In the genomic region with DNA sequence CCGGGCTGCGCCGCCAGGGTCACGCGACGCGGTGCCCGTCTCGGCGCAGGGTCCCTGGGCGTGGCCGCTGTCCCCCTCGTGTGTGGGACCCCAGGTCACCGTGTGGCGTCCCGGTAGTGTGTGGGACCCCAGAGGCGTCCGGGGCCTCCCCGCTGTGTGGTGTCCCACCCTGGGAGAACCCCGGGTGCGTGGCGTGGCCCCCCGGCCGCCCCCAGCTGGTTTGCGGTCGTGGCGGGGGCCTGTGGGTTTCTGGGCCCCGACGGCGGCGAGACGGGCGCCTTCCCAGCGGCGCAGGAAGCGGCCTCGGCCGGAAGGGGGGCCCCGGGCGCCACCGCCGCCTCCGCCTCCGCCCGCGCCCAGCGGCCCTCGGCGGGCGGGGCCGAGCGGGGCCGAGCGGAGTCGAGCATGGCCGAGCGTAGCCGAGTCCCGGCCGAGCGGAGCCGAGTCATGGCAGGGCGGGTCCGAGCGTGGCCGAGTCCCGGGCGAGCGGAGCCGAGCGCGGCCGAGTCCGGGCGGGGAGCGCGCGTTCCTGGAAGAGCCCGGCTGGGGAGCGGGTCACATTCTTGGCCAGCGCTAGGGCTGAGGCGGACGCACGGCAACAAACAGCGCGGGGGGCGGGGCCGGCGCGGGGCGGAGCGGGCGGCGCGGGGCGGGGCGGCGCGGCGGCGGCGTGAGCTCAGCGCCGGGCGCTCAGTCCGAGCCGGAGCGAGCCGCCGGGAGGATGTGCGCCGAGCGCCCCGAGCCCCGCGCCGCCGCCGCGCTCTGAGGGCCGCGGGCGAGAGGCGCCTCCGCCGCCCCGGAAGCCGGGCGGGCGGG, we compare ENCODE assay signal across 1 cellular context.
TF ChIP-seq lines count a peak whose summit lies in the region.

No MANE protein-coding gene starts in this region.

TF ChIP-seq in K562, 482 proteins besides CTCF, POLR2A, EP300 and RAD21 (continued from another document and continues in another):
- TF ChIP-seq ZNF583 (CRISPR knock-in tag; IDR thresholded peaks at IDR 0.05) (no peak), FOXK2 (conservative IDR thresholded peaks at IDR 0.05 in 1 of 2, IDR thresholded peaks at IDR 0.05 in 1 of 2; ENCODE audit: low read depth in 2 of 2) (no peak), POLR2AphosphoS5 (IDR thresholded peaks at IDR 0.05; ENCODE audit: control insufficient read depth, insufficient read depth, low read depth, low read length) (peak; percentile 51; the same call in 1 of the 2 replicates), PRMT5 (CRISPR knock-in tag; IDR thresholded peaks at IDR 0.05) (no peak), PHTF2 (CRISPR knock-in tag; IDR thresholded peaks at IDR 0.05) (no peak), SIRT6 (IDR thresholded peaks at IDR 0.05; ENCODE audit: low read depth, low read length) (no peak), FOXA3 (CRISPR knock-in tag; conservative IDR thresholded peaks at IDR 0.05 in 1 of 2, IDR thresholded peaks at IDR 0.05 in 1 of 2) (no peak), ZNF507 (tag; conservative IDR thresholded peaks at IDR 0.05) (no peak), TBL1XR1 (IDR thresholded peaks at IDR 0.05; ENCODE audit: low read length in 2 of 2) (no peak), RNF2 (IDR thresholded peaks at IDR 0.05) (no peak), SP1 (CRISPR knock-in tag; IDR thresholded peaks at IDR 0.05) (0 out of 2 replicates have a peak, but pooled peaks have one; percentile 58), TCF7L2 (IDR thresholded peaks at IDR 0.05; ENCODE audit: low read depth, low read length) (no peak), ZNF584 (CRISPR knock-in tag; IDR thresholded peaks at IDR 0.05; ENCODE audit: low read depth) (no peak), RBM14 (IDR thresholded peaks at IDR 0.05; ENCODE audit: borderline replicate concordance, insufficient read depth, low read depth, low read length) (no peak), KLF6 (CRISPR knock-in tag; IDR thresholded peaks at IDR 0.05; ENCODE audit: borderline replicate concordance) (no peak), ILF3 (IDR thresholded peaks at IDR 0.05; ENCODE audit: borderline replicate concordance) (no peak; the same call in 1 of the 2 replicates), BHLHE40 (IDR thresholded peaks at IDR 0.05; ENCODE audit: low read length) (no peak), NFYB (IDR thresholded peaks at IDR 0.05; ENCODE audit: extremely low read depth, insufficient read length) (no peak), PPARD (CRISPR knock-in tag; IDR thresholded peaks at IDR 0.05) (no peak), KAT8 (IDR thresholded peaks at IDR 0.05; ENCODE audit: low read depth) (no peak), DPF2 (IDR thresholded peaks at IDR 0.05) (no peak), NCOA2 (IDR thresholded peaks at IDR 0.05; ENCODE audit: partially characterized antibody in 2 of 2) (no peak), DMBX1 (CRISPR knock-in tag; IDR thresholded peaks at IDR 0.05; ENCODE audit: borderline replicate concordance) (no peak), JUNB (CRISPR knock-in tag; conservative IDR thresholded peaks at IDR 0.05) (no peak), CREBBP (IDR thresholded peaks at IDR 0.05; ENCODE audit: low read depth, low read length) (no peak), CHD2 (IDR thresholded peaks at IDR 0.05; ENCODE audit: low read depth, low read length) (no peak), IRF2 (CRISPR knock-in tag; IDR thresholded peaks at IDR 0.05) (no peak), NR3C1 (CRISPR knock-in tag; IDR thresholded peaks at IDR 0.05) (no peak), ZNF239 (CRISPR knock-in tag; IDR thresholded peaks at IDR 0.05) (no peak), RBFOX2 (IDR thresholded peaks at IDR 0.05; ENCODE audit: low read depth, low read length) (peak; percentile 87), SPI1 (IDR thresholded peaks at IDR 0.05; ENCODE audit: borderline replicate concordance, low read depth, low read length) (no peak), CHD4 (IDR thresholded peaks at IDR 0.05; ENCODE audit: insufficient read depth, insufficient replicate concordance, low read depth, low read length, poor library complexity, severe bottlenecking) (no peak), ZNF41 (CRISPR knock-in tag; conservative IDR thresholded peaks at IDR 0.05) (0 out of 2 replicates have a peak, but pooled peaks have one; percentile 22), TSC22D4 (tag; IDR thresholded peaks at IDR 0.05) (no peak)
- TF ChIP-seq, protein P1, sequence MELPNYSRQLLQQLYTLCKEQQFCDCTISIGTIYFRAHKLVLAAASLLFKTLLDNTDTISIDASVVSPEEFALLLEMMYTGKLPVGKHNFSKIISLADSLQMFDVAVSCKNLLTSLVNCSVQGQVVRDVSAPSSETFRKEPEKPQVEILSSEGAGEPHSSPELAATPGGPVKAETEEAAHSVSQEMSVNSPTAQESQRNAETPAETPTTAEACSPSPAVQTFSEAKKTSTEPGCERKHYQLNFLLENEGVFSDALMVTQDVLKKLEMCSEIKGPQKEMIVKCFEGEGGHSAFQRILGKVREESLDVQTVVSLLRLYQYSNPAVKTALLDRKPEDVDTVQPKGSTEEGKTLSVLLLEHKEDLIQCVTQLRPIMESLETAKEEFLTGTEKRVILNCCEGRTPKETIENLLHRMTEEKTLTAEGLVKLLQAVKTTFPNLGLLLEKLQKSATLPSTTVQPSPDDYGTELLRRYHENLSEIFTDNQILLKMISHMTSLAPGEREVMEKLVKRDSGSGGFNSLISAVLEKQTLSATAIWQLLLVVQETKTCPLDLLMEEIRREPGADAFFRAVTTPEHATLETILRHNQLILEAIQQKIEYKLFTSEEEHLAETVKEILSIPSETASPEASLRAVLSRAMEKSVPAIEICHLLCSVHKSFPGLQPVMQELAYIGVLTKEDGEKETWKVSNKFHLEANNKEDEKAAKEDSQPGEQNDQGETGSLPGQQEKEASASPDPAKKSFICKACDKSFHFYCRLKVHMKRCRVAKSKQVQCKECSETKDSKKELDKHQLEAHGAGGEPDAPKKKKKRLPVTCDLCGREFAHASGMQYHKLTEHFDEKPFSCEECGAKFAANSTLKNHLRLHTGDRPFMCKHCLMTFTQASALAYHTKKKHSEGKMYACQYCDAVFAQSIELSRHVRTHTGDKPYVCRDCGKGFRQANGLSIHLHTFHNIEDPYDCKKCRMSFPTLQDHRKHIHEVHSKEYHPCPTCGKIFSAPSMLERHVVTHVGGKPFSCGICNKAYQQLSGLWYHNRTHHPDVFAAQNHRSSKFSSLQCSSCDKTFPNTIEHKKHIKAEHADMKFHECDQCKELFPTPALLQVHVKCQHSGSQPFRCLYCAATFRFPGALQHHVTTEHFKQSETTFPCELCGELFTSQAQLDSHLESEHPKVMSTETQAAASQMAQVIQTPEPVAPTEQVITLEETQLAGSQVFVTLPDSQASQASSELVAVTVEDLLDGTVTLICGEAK (IDR thresholded peaks at IDR 0.05): peak; percentile 73
- TF ChIP-seq, protein P1 (CRISPR knock-in tag; IDR thresholded peaks at IDR 0.05): no peak
- TF ChIP-seq, protein P2, sequence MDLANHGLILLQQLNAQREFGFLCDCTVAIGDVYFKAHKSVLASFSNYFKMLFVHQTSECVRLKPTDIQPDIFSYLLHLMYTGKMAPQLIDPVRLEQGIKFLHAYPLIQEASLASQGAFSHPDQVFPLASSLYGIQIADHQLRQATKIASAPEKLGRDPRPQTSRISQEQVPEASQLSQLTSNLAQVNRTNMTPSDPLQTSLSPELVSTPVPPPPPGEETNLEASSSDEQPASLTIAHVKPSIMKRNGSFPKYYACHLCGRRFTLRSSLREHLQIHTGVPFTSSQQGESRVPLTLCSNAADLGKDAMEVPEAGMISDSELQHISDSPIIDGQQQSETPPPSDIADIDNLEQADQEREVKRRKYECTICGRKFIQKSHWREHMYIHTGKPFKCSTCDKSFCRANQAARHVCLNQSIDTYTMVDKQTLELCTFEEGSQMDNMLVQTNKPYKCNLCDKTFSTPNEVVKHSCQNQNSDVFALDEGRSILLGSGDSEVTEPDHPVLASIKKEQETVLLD (IDR thresholded peaks at IDR 0.05): no peak
- TF ChIP-seq, protein P3, sequence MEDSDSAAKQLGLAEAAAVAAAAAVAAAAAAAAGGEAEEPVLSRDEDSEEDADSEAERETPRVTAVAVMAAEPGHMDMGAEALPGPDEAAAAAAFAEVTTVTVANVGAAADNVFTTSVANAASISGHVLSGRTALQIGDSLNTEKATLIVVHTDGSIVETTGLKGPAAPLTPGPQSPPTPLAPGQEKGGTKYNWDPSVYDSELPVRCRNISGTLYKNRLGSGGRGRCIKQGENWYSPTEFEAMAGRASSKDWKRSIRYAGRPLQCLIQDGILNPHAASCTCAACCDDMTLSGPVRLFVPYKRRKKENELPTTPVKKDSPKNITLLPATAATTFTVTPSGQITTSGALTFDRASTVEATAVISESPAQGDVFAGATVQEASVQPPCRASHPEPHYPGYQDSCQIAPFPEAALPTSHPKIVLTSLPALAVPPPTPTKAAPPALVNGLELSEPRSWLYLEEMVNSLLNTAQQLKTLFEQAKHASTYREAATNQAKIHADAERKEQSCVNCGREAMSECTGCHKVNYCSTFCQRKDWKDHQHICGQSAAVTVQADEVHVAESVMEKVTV (CRISPR knock-in tag; IDR thresholded peaks at IDR 0.05): peak; percentile 100
- TF ChIP-seq, protein P4, sequence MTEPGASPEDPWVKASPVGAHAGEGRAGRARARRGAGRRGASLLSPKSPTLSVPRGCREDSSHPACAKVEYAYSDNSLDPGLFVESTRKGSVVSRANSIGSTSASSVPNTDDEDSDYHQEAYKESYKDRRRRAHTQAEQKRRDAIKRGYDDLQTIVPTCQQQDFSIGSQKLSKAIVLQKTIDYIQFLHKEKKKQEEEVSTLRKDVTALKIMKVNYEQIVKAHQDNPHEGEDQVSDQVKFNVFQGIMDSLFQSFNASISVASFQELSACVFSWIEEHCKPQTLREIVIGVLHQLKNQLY (CRISPR knock-in tag; conservative IDR thresholded peaks at IDR 0.05): no peak
- TF ChIP-seq, protein P5, sequence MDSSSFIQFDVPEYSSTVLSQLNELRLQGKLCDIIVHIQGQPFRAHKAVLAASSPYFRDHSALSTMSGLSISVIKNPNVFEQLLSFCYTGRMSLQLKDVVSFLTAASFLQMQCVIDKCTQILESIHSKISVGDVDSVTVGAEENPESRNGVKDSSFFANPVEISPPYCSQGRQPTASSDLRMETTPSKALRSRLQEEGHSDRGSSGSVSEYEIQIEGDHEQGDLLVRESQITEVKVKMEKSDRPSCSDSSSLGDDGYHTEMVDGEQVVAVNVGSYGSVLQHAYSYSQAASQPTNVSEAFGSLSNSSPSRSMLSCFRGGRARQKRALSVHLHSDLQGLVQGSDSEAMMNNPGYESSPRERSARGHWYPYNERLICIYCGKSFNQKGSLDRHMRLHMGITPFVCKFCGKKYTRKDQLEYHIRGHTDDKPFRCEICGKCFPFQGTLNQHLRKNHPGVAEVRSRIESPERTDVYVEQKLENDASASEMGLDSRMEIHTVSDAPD (CRISPR knock-in tag; IDR thresholded peaks at IDR 0.05): no peak
- TF ChIP-seq, protein P6, sequence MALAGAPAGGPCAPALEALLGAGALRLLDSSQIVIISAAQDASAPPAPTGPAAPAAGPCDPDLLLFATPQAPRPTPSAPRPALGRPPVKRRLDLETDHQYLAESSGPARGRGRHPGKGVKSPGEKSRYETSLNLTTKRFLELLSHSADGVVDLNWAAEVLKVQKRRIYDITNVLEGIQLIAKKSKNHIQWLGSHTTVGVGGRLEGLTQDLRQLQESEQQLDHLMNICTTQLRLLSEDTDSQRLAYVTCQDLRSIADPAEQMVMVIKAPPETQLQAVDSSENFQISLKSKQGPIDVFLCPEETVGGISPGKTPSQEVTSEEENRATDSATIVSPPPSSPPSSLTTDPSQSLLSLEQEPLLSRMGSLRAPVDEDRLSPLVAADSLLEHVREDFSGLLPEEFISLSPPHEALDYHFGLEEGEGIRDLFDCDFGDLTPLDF (CRISPR knock-in tag; IDR thresholded peaks at IDR 0.05): no peak
- TF ChIP-seq, protein P7, sequence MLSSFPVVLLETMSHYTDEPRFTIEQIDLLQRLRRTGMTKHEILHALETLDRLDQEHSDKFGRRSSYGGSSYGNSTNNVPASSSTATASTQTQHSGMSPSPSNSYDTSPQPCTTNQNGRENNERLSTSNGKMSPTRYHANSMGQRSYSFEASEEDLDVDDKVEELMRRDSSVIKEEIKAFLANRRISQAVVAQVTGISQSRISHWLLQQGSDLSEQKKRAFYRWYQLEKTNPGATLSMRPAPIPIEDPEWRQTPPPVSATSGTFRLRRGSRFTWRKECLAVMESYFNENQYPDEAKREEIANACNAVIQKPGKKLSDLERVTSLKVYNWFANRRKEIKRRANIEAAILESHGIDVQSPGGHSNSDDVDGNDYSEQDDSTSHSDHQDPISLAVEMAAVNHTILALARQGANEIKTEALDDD (IDR thresholded peaks at IDR 0.05): no peak
